Comparison of ENCODE assay signal across 8 cellular contexts in the genomic region with DNA sequence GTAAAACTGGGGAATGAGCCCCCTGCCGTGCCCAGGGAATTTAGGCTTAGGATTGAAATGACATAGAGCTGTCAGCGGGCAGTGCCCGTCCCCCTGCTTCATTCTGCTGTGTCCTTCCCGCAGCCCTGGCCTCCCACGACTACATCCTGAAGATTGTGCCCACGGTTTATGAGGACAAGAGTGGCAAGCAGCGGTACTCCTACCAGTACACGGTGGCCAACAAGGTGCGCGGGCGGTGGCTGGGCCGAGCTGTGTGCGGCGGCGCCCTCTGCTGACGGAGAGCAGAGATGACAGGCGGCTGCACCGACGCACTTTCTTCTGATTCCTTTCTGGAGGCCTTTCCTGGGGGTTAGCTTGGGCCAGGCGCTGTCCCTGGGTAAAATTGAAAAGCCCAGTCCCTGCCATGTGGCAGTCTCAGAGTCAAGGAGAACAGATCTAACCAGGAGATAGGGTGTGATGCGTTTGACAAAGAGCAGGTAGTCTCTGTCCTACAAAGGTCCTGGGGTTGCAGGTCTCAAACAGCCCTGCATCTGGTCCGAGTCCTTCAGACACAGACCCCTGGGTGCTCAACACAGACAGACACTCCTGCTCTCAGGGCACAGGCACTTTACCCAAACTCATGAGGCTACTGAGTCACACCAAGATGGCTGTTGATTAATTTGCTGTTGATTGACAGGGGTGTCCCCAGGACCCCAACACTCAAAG. TPM values are rescaled to one million over a fixed set of nuclear protein-coding genes. Genes with fewer than 3 reads are reported as not detected.
DNase-seq lines count a peak whose midpoint lies in the region; ATAC-seq and TF ChIP-seq lines count a peak whose summit lies in the region.

No MANE protein-coding gene starts in this region.

- peak; percentile 96 for TF ChIP-seq CTCF in GM10248 (IDR thresholded peaks at IDR 0.05; ENCODE audit: control extremely low read depth, extremely low read depth, low read depth, missing control alignments)
- TF ChIP-seq CTCF in activated CD8-positive, alpha-beta T cell treated with anti-CD3 and anti-CD28 coated beads for 36 hours (IDR thresholded peaks at IDR 0.05) = peak; percentile 96

- H3K27me3 Mint-ChIP-seq in activated CD8-positive, alpha-beta T cell treated with anti-CD3 and anti-CD28 coated beads for 36 hours = no peaks in the 10 kb centered on the region

- no peak overlapping the region for H3K4me3 Mint-ChIP-seq in activated CD8-positive, alpha-beta T cell treated with anti-CD3 and anti-CD28 coated beads for 36 hours

- POLR2A ChIA-PET in GM10248 (lab: Yijun Ruan, JAX) = no interaction called here
- POLR2A ChIA-PET in activated CD8-positive, alpha-beta T cell treated with anti-CD3 and anti-CD28 coated beads for 36 hours (lab: Charles Lee) = interaction anchor here (1.4 to 2.7 kb wide), 2 partner anchors 212 to 218 kb away, joined by 3 to 8 read pairs; no protein-coding TSS in a partner anchor

- CTCF ChIA-PET in GM10248 (lab: Yijun Ruan, JAX) = interaction anchor here (0.8 to 13.1 kb wide), 45 partner anchors 8 to 363 kb away, joined by 3 to 282 read pairs (median 6); a partner anchor contains a TSS
- CTCF ChIA-PET in activated CD8-positive, alpha-beta T cell treated with anti-CD3 and anti-CD28 coated beads for 36 hours (lab: Charles Lee) = interaction anchor here (0.5 to 16.4 kb wide), 43 partner anchors 8 to 442 kb away, joined by 3 to 279 read pairs (median 4); no protein-coding TSS in a partner anchor

- H3K9me3 Mint-ChIP-seq in activated CD8-positive, alpha-beta T cell treated with anti-CD3 and anti-CD28 coated beads for 36 hours = no peaks in the 10 kb centered on the region

- H3K4me1 Mint-ChIP-seq in activated CD8-positive, alpha-beta T cell treated with anti-CD3 and anti-CD28 coated beads for 36 hours (ENCODE audit: low read depth) = peaks cover 2% of the 10 kb centered on the region

- intact Hi-C loops in activated CD8-positive, alpha-beta T cell treated with anti-CD3 and anti-CD28 coated beads for 36 hours (cut with micrococcal nuclease) = loop anchor here (1.0 kb wide), 1 partner anchor 215 kb away; no protein-coding TSS in a partner anchor

- ATAC-seq in HG02623 (IDR thresholded peaks at IDR 0.05; ENCODE audit: unreplicated experiment) (peak; percentile 53), GM19467 (IDR thresholded peaks at IDR 0.05; ENCODE audit: unreplicated experiment) (no peak)
- peak; percentile 98 for ATAC-seq in activated CD8-positive, alpha-beta T cell treated with anti-CD3 and anti-CD28 coated beads for 36 hours

- DNase-seq in GM10248 (ENCODE audit: extremely low spot score) (peak; percentile 86), NCI-H345 (lab: John Stamatoyannopoulos, UW) (peak; percentile 62), mesenteric fat pad (ENCODE audit: low spot score) (peak; percentile 95)
- DNase-seq in activated CD8-positive, alpha-beta T cell treated with anti-CD3 and anti-CD28 coated beads for 36 hours = peak; percentile 83
- peak; percentile 60 for DNase-seq in effector CD4-positive, alpha-beta T cell
- peak; percentile 43 to 55 for DNase-seq in stimulated activated CD8-positive, alpha-beta memory T cell treated with anti-CD3 and anti-CD28 coated beads, Interleukin-15, amount 100 ng/mL, for 4 hours (ENCODE audit: low read depth in 2 of 2)

- no peak overlapping the region for H3K27ac Mint-ChIP-seq in activated CD8-positive, alpha-beta T cell treated with anti-CD3 and anti-CD28 coated beads for 36 hours

- peaks cover 14% of the 10 kb centered on the region for H3K36me3 Mint-ChIP-seq in activated CD8-positive, alpha-beta T cell treated with anti-CD3 and anti-CD28 coated beads for 36 hours (ENCODE audit: low read depth)

RNA-seq across cellular contexts. Expression of a gene that starts 26.8 kb away (rescaled TPM):
- total RNA-seq in activated CD8-positive, alpha-beta T cell treated with anti-CD3 and anti-CD28 coated beads for 36 hours = 10 to 100 TPM; 72.9 to 74.9 TPM
- 28.2 TPM for total RNA-seq in mesenteric fat pad

RNA-seq across cellular contexts. Expression of a gene that starts 51.1 kb away (rescaled TPM):
- 10 to 100 TPM; 68.0 to 79.8 TPM for total RNA-seq in activated CD8-positive, alpha-beta T cell treated with anti-CD3 and anti-CD28 coated beads for 36 hours
- total RNA-seq in mesenteric fat pad = 319 TPM
